Comparison of ENCODE assay signal across 22 cellular contexts in genomic region chr4:105630670-105631655, GRCh38.
DNase-seq lines count a peak whose midpoint lies in the region; ATAC-seq, FAIRE-seq and TF ChIP-seq lines count a peak whose summit lies in the region.
"Had no signal": no experiment of that assay in that cellular context is flagged by ENCODE, and none has a peak within 500 bp of the region (broad histone marks: within the 10 kb centered on the region; RNA-seq: fewer than 3 reads in every experiment).

No MANE protein-coding gene starts in this region.

- H3K9me3 ChIP-seq in HepG2 (ENCODE audit: low read length) (no peaks in the 10 kb centered on the region), right lobe of liver (no peaks in the 10 kb centered on the region), mesenchymal stem cell (ENCODE audit: control insufficient read depth, low read length) (no peaks in the 10 kb centered on the region)
- H3K9me3 ChIP-seq: tibial artery had no signal

- H4K8ac ChIP-seq in mesenchymal stem cell (ENCODE audit: low read length): no peak overlapping the region

- H3K4me3 ChIP-seq in HepG2 (replicated peaks in 1 of 3; ENCODE audit: insufficient read depth in 1 of 3, low read depth in 2 of 3, low read length in 3 of 3): no peak overlapping the region
- H3K4me3 ChIP-seq in right lobe of liver: no peak overlapping the region
- H3K4me3 ChIP-seq in mesenchymal stem cell (ENCODE audit: insufficient read depth in 1 of 2, low read depth in 1 of 2, low read length in 2 of 2): no peak overlapping the region
- H3K4me3 ChIP-seq: tibial artery had no signal

- no peak overlapping the region for H2BK15ac ChIP-seq in mesenchymal stem cell (ENCODE audit: low read depth, poor library complexity, severe bottlenecking)

- H3K4me1 ChIP-seq in HepG2 (ENCODE audit: insufficient read depth, low read length) (no peaks in the 10 kb centered on the region), right lobe of liver (no peaks in the 10 kb centered on the region), mesenchymal stem cell (ENCODE audit: control insufficient read depth, insufficient read depth, low read depth, low read length) (no peaks in the 10 kb centered on the region)

- FAIRE-seq in HepG2 (lab: Jason Lieb, UNC): no peak
- FAIRE-seq in HTR-8/SVneo (lab: Jason Lieb, UNC): no peak
- FAIRE-seq: endothelial cell of umbilical vein had no signal

- no peaks in the 10 kb centered on the region for H4K20me1 ChIP-seq in HepG2 (ENCODE audit: insufficient read depth, low read length)

- no TSS peak for BruUV-seq in HepG2 (replicated peaks; lab: Mats Ljungman, UMichigan)

- no peaks in the 10 kb centered on the region for H3K79me1 ChIP-seq in mesenchymal stem cell (replicated peaks; ENCODE audit: low read length, poor library complexity, severe bottlenecking)

- H3K4me2 ChIP-seq in HepG2 (ENCODE audit: low read depth, low read length) (no peak overlapping the region), mesenchymal stem cell (ENCODE audit: low read length, poor library complexity, severe bottlenecking) (no peak overlapping the region)

- 33% methylated on average over 7 of the region's 7 CpGs for WGBS in HepG2 (ENCODE audit: low lambda C conversion rate)
- 78% methylated on average over 7 of the region's 7 CpGs for WGBS in right lobe of liver (ENCODE audit: insufficient coverage, low coverage, low lambda C conversion rate, missing lambda C conversion rate)
- WGBS in mesenchymal stem cell: 80% methylated on average over 6 of the region's 7 CpGs

- H2AFZ ChIP-seq in HepG2 (ENCODE audit: low read length) (no peak overlapping the region), mesenchymal stem cell (ENCODE audit: low read depth, low read length) (no peak overlapping the region)

- no peak overlapping the region for H2BK12ac ChIP-seq in mesenchymal stem cell (ENCODE audit: low read length in 2 of 2)

- no peak for TF ChIP-seq EP300 in HepG2 (IDR thresholded peaks at IDR 0.05; ENCODE audit: low read depth in 2 of 2, low read length in 2 of 2)
- TF ChIP-seq EP300 in HepG2 (CRISPR knock-in tag; IDR thresholded peaks at IDR 0.05; ENCODE audit: borderline replicate concordance): no peak

- TF ChIP-seq POLR2A in HepG2 (IDR thresholded peaks at IDR 0.05; ENCODE audit: insufficient read depth in 1 of 2, low read depth in 2 of 2, low read length in 2 of 2): no peak
- no peak for TF ChIP-seq POLR2A in right lobe of liver (IDR thresholded peaks at IDR 0.05)

- H2AK5ac ChIP-seq in mesenchymal stem cell (ENCODE audit: low read length, severe bottlenecking): no peak overlapping the region

- peaks cover 0 to 4% of the 10 kb centered on the region in 2 experiments; a peak in 1 of 5 replicates for H3K27me3 ChIP-seq in HepG2 (ENCODE audit: control insufficient read depth in 1 of 2, insufficient read depth in 2 of 2, low read length in 2 of 2)
- no peaks in the 10 kb centered on the region for H3K27me3 ChIP-seq in right lobe of liver
- H3K27me3 ChIP-seq in mesenchymal stem cell (ENCODE audit: control insufficient read depth in 1 of 2, insufficient read depth in 1 of 2, low read length in 2 of 2): peaks cover 0 to 4% of the 10 kb centered on the region in 2 experiments
- H3K27me3 ChIP-seq: tibial artery had no signal

- POLR2A ChIA-PET in HepG2 (lab: Yijun Ruan, JAX): no interaction called here

- no peak for ATAC-seq in HepG2
- ATAC-seq in right lobe of liver: no peak
- ATAC-seq in GM19455 (IDR thresholded peaks at IDR 0.05; ENCODE audit: unreplicated experiment): no peak
- ATAC-seq in HG02884 (IDR thresholded peaks at IDR 0.05; ENCODE audit: unreplicated experiment): no peak
- ATAC-seq: activated T-cell treated with anti-CD3 and anti-CD28 coated beads, Interleukin-2, amount 50 U/mL, for 4 hours had no signal

- no peaks in the 10 kb centered on the region for H3K79me2 ChIP-seq in HepG2 (ENCODE audit: insufficient read depth, low read length)

- H3K9ac ChIP-seq in HepG2 (ENCODE audit: insufficient read depth, low read depth, low read length) (no peak overlapping the region), mesenchymal stem cell (ENCODE audit: low read length) (no peak overlapping the region)

- no peak for TF ChIP-seq RAD21 in HepG2 (CRISPR knock-in tag; IDR thresholded peaks at IDR 0.05)

- H3K4ac ChIP-seq in mesenchymal stem cell (ENCODE audit: low read depth in 1 of 2, low read length in 2 of 2): no peak overlapping the region

- H3K23ac ChIP-seq in mesenchymal stem cell (ENCODE audit: low read length in 2 of 2): no peak overlapping the region

- TF ChIP-seq CTCF in HepG2 (CRISPR knock-in tag; IDR thresholded peaks at IDR 0.05) (no peak), right lobe of liver (IDR thresholded peaks at IDR 0.05) (no peak), VCaP (conservative IDR thresholded peaks at IDR 0.05) (no peak)

- no peaks in the 10 kb centered on the region for H3K36me3 ChIP-seq in HepG2 (replicated peaks in 1 of 2; ENCODE audit: control insufficient read depth in 1 of 2, insufficient read depth in 2 of 2, low read length in 2 of 2)
- no peaks in the 10 kb centered on the region for H3K36me3 ChIP-seq in right lobe of liver
- no peaks in the 10 kb centered on the region for H3K36me3 ChIP-seq in mesenchymal stem cell (ENCODE audit: control insufficient read depth in 1 of 2, insufficient read depth in 2 of 2, low read depth in 1 of 2, low read length in 2 of 2)
- H3K36me3 ChIP-seq: tibial artery had no signal

- H3K27ac ChIP-seq in HepG2 (ENCODE audit: extremely low read length, insufficient read depth, low read length) (no peak overlapping the region), right lobe of liver (no peak overlapping the region), VCaP (peak overlapping the region; percentile 95), mesenchymal stem cell (ENCODE audit: low read length, poor library complexity, severe bottlenecking) (no peak overlapping the region)
- H3K27ac ChIP-seq: tibial artery had no signal

- no peak overlapping the region for H3K14ac ChIP-seq in mesenchymal stem cell (ENCODE audit: low read length in 2 of 2)

- intact Hi-C loops in HepG2 (cut with micrococcal nuclease; ENCODE audit: unreplicated experiment) (no loop called here), right lobe of liver (cut with DNase I) (no loop called here)

- H2BK120ac ChIP-seq in mesenchymal stem cell (ENCODE audit: low read depth, low read length): no peak overlapping the region

- no peak for DNase-seq in HepG2 (ENCODE audit: low spot score)
- no peak for DNase-seq in right lobe of liver
- DNase-seq in mesenchymal stem cell: peak; percentile 6
- no peak for DNase-seq in HTR-8/SVneo (ENCODE audit: insufficient read length, low spot score)
- no peak for DNase-seq in activated CD8-positive, alpha-beta memory T cell treated with anti-CD3 and anti-CD28 coated beads, Interleukin-2, amount 50 U/mL, for 4 hours
- DNase-seq: activated CD4-positive, alpha-beta T cell treated with anti-CD3 and anti-CD28 coated beads, Interleukin-2, amount 10 ng/mL, durations not matched to agents 24 days and 14 days; activated gamma-delta T cell treated with Interleukin-2 at 50 U/mL for 16 hours; activated T-cell treated with anti-CD3 and anti-CD28 coated beads, Interleukin-2, amount 50 U/mL, for 4 hours; HCEC 1CT; kidney glomerular epithelial cell; naive B cell; NCI-H1436 treated with DMSO at 0.1 percent for 48 hours; NCI-H510A; occipital lobe; SHP77 treated with DMSO at 0.1 percent for 48 hours; stimulated activated CD4-positive, alpha-beta T cell treated with anti-CD3 and anti-CD28 coated beads, Interleukin-2, amount 100 ng/mL, for 24 hours; T1000; tibial artery had no signal

- no peak overlapping the region for H4K91ac ChIP-seq in mesenchymal stem cell (ENCODE audit: low read length)

- H3K18ac ChIP-seq in mesenchymal stem cell (ENCODE audit: low read depth in 1 of 2, low read length in 2 of 2): no peak overlapping the region

- in situ Hi-C loops in HepG2 (cut with HindIII; ENCODE audit: extremely low pct_ligation_motif_present, low pct_unique_long_range_greater_than_20kb): no loop called here

- no peak overlapping the region for H2BK5ac ChIP-seq in mesenchymal stem cell (ENCODE audit: low read depth, low read length, poor library complexity, severe bottlenecking)

- CTCF ChIA-PET in HepG2 (lab: Yijun Ruan, JAX; ENCODE audit: low intra/inter-chr PET ratio, low total read pairs): interaction anchor here (1.3 kb wide), 1 partner anchor 110 kb away, joined by 4 read pairs; no protein-coding TSS in a partner anchor

TF ChIP-seq in HepG2, 621 proteins besides CTCF, POLR2A, EP300 and RAD21:
- TF ChIP-seq MTA1 (CRISPR knock-in tag; IDR thresholded peaks at IDR 0.05; ENCODE audit: borderline replicate concordance) (no peak), ATF7 (IDR thresholded peaks at IDR 0.05) (peak; percentile 73), ATF7 (CRISPR knock-in tag; IDR thresholded peaks at IDR 0.05) (no peak)
